In genomic region chr9:36866840-36867239, GRCh38 we compare ENCODE assay signal across 1 cellular context.
TF ChIP-seq lines count a peak whose summit lies in the region.

No MANE protein-coding gene starts in this region.

TF ChIP-seq in A549, 52 proteins besides CTCF, POLR2A, EP300 and RAD21 (continued from another document):
- TF ChIP-seq HES2 (IDR thresholded peaks at IDR 0.05), result no peak
- no peak for TF ChIP-seq ZC3H11A (IDR thresholded peaks at IDR 0.05)
